Comparison of ENCODE assay signal across 9 cellular contexts in the genomic region with DNA sequence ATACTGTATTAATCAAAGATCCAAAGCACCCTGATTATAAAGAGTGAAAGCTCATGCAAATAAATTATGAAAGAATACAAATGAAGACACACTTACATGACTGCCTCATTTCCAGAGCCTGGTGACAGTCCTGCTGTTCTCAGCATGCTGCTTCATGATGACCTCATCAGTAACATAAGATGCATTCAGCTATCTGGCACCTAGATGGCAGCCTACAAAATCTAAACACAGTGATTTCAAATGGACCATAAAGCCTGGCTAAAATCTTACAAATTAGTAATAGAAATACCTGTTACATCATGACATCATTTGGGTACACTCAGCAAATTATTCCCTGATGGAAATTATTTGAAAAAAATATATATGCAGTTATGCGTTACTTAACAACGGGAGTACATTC.
DNase-seq lines count a peak whose midpoint lies in the region; ATAC-seq and TF ChIP-seq lines count a peak whose summit lies in the region.
"Had no signal": no experiment of that assay in that cellular context is flagged by ENCODE, and none has a peak within 500 bp of the region (broad histone marks: within the 10 kb centered on the region; RNA-seq: fewer than 3 reads in every experiment).

No MANE protein-coding gene starts in this region.

- no peaks in the 10 kb centered on the region for H3K4me1 ChIP-seq in SJCRH30

- DNase-seq in AG10803 (ENCODE audit: low read depth) (peak; percentile 11), HPDE6-E6E7 (ENCODE audit: extremely low spot score) (peak; percentile 15), SJCRH30 (peak; percentile 15 to 49), glutamatergic neuron (peak; percentile 28), NCI-H2029 treated with DMSO at 0.1 percent for 48 hours (lab: John Stamatoyannopoulos, UW) (no peak), ecto neural progenitor cell (ENCODE audit: low spot score) (no peak)
- DNase-seq: activated T-cell treated with anti-CD3 and anti-CD28 coated beads, Interleukin-2, amount 50 U/mL, for 24 hours had no signal

- no peak for ATAC-seq in GM19452 (IDR thresholded peaks at IDR 0.05; ENCODE audit: unreplicated experiment)
- ATAC-seq in HG03039 (IDR thresholded peaks at IDR 0.05; ENCODE audit: unreplicated experiment): no peak

- H3K4me3 ChIP-seq in AG10803 (ENCODE audit: low read length): no peak overlapping the region
- H3K4me3 ChIP-seq in SJCRH30: no peak overlapping the region

- H3K9me3 ChIP-seq in SJCRH30 (replicated peaks): no peaks in the 10 kb centered on the region

- TF ChIP-seq CTCF in AG10803 (conservative IDR thresholded peaks at IDR 0.05; ENCODE audit: low read length) (peak; percentile 22), glutamatergic neuron (IDR thresholded peaks at IDR 0.05; ENCODE audit: partially characterized antibody, unreplicated experiment) (no peak)

- peaks cover 5% of the 10 kb centered on the region for H3K4me1 Mint-ChIP-seq in glutamatergic neuron (ENCODE audit: low read depth, unreplicated experiment)

- H3K36me3 Mint-ChIP-seq in glutamatergic neuron (ENCODE audit: unreplicated experiment): no peaks in the 10 kb centered on the region

- no peak overlapping the region for H3K27ac ChIP-seq in SJCRH30

- no peak overlapping the region for H3K4me3 Mint-ChIP-seq in glutamatergic neuron (ENCODE audit: unreplicated experiment)
- H3K4me3 Mint-ChIP-seq: activated T-cell treated with anti-CD3 and anti-CD28 coated beads, Interleukin-2, amount 50 U/mL, for 24 hours had no signal

- peak overlapping the region; percentile 86 for H3K27ac Mint-ChIP-seq in glutamatergic neuron (ENCODE audit: unreplicated experiment)
- H3K27ac Mint-ChIP-seq: activated T-cell treated with anti-CD3 and anti-CD28 coated beads, Interleukin-2, amount 50 U/mL, for 24 hours had no signal

- no peaks in the 10 kb centered on the region for H3K27me3 ChIP-seq in SJCRH30

- H3K27me3 Mint-ChIP-seq in glutamatergic neuron (ENCODE audit: unreplicated experiment): no peaks in the 10 kb centered on the region
- H3K27me3 Mint-ChIP-seq: activated T-cell treated with anti-CD3 and anti-CD28 coated beads, Interleukin-2, amount 50 U/mL, for 24 hours had no signal

- H3K9me3 Mint-ChIP-seq in glutamatergic neuron (ENCODE audit: unreplicated experiment): no peaks in the 10 kb centered on the region

- H3K36me3 ChIP-seq in SJCRH30: no peaks in the 10 kb centered on the region

Comparison
In these comparisons a context has a peak if more than half of its experiments do, and no peak if none do; other contexts are left out.
1. DNase-seq: peak in AG10803 (single experiment), HPDE6-E6E7 (single experiment), SJCRH30 (2 of 2) and glutamatergic neuron (single experiment); none in NCI-H2029 treated with DMSO at 0.1 percent for 48 hours (single experiment) and ecto neural progenitor cell (single experiment).